18 cellular contexts compared by ENCODE assay signal in the genomic region with DNA sequence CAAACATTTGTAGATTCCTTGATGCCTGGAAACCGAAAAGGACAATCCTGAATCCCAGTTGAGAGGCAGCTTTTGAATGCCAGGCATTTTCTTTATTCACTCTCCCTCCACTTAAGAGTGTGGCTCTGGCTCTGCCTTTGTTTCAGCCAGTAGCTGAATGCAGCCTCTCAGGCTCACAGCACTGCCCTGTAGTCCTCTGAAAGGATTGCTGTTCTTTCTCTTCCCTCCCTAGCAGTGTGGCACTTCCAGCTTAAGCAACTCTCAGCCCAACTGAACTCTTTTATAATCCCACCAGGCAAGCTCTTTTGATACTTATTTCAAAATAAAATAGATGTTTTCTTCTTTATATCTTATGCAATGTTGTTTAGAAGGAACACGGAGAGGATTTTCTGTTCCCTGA.
DNase-seq lines count a peak whose midpoint lies in the region; ATAC-seq and TF ChIP-seq lines count a peak whose summit lies in the region.
"Had no signal": no experiment of that assay in that cellular context is flagged by ENCODE, and none has a peak within 500 bp of the region (broad histone marks: within the 10 kb centered on the region; RNA-seq: fewer than 3 reads in every experiment).

No MANE protein-coding gene starts in this region.

- no peaks in the 10 kb centered on the region for H3K27me3 ChIP-seq in WERI-Rb-1 (ENCODE audit: insufficient read depth, low read depth, severe bottlenecking)
- no peaks in the 10 kb centered on the region for H3K27me3 ChIP-seq in heart left ventricle
- no peaks in the 10 kb centered on the region for H3K27me3 ChIP-seq in neuron (ENCODE audit: insufficient read depth, low read length)
- H3K27me3 ChIP-seq in BE2C, result no peaks in the 10 kb centered on the region
- H3K27me3 ChIP-seq: foreskin keratinocyte, pancreas had no signal

- H2AFZ ChIP-seq in neuron (ENCODE audit: low read depth, low read length), result peak overlapping the region; percentile 12

- ATAC-seq in heart left ventricle, result peak; percentile 63 to 85 (median 77)
- ATAC-seq in GM18907 (IDR thresholded peaks at IDR 0.05; ENCODE audit: unreplicated experiment), result no peak
- no peak for ATAC-seq in HG03025 (IDR thresholded peaks at IDR 0.05; ENCODE audit: low FRiP score, unreplicated experiment)
- ATAC-seq: foreskin keratinocyte, K562, pancreas had no signal

- whole genome bisulfite sequencing in heart left ventricle, 4 donors, result 47 to 57% (median 54%) methylated on average over 2 of the region's 2 CpGs

- DNase-seq in ELF-1 (ENCODE audit: low read depth, low spot score) (peak; percentile 70), WERI-Rb-1 (peak; percentile 11), heart left ventricle (no peak), BE2C (no peak)
- DNase-seq in effector CD4-positive, alpha-beta T cell, result no peak
- DNase-seq: activated CD8-positive, alpha-beta memory T cell treated with anti-CD3 and anti-CD28 coated beads, Interleukin-2, amount 50 U/mL, for 4 hours; activated naive CD8-positive, alpha-beta T cell treated with anti-CD3 and anti-CD28 coated beads for 36 hours; foreskin keratinocyte; NCI-H1436 treated with DMSO at 0.1 percent for 48 hours; NCI-H524; pancreas; SHP77 had no signal

- H3K4me3 ChIP-seq in WERI-Rb-1 (ENCODE audit: low read depth, low read length), result no peak overlapping the region
- H3K4me3 ChIP-seq in heart left ventricle, result no peak overlapping the region
- no peak overlapping the region for H3K4me3 ChIP-seq in neuron (ENCODE audit: low read length)
- H3K4me3 ChIP-seq in BE2C (ENCODE audit: low read depth, low read length), result no peak overlapping the region
- H3K4me3 ChIP-seq: coronary artery, K562, pancreas had no signal

- H3K4me1 ChIP-seq in heart left ventricle (peaks cover 0 to 26% (median 7%) of the 10 kb centered on the region in 12 donors), neuron (ENCODE audit: insufficient read depth, low read length) (peaks cover 10% of the 10 kb centered on the region), BE2C (no peaks in the 10 kb centered on the region)
- H3K4me1 ChIP-seq: foreskin keratinocyte, pancreas had no signal

- TF ChIP-seq POLR2A in heart left ventricle (IDR thresholded peaks at IDR 0.05), result no peak

- no peaks in the 10 kb centered on the region for H3K36me3 ChIP-seq in WERI-Rb-1
- H3K36me3 ChIP-seq in heart left ventricle, result no peaks in the 10 kb centered on the region
- H3K36me3 ChIP-seq in neuron (ENCODE audit: insufficient read depth, low read length), result no peaks in the 10 kb centered on the region
- no peaks in the 10 kb centered on the region for H3K36me3 ChIP-seq in BE2C
- H3K36me3 ChIP-seq: pancreas had no signal

- H3K9me3 ChIP-seq in WERI-Rb-1 (ENCODE audit: severe bottlenecking) (no peaks in the 10 kb centered on the region), heart left ventricle (no peaks in the 10 kb centered on the region), neuron (ENCODE audit: low read length) (no peaks in the 10 kb centered on the region), BE2C (no peaks in the 10 kb centered on the region)
- H3K9me3 ChIP-seq: pancreas had no signal

- intact Hi-C loops in heart left ventricle (cut with DNase I), result loop anchor here in 7 of 10 donors (5.0 to 10.0 kb wide), 4 partner anchors 154 to 334 kb away; no protein-coding TSS in a partner anchor

- no peak overlapping the region for H3K27ac ChIP-seq in WERI-Rb-1
- peak overlapping the region in 7 of 12 donors; percentile 6 to 56 (median 24) for H3K27ac ChIP-seq in heart left ventricle
- H3K27ac ChIP-seq: coronary artery, foreskin keratinocyte, pancreas, VCaP had no signal

- no peak for TF ChIP-seq CTCF in WERI-Rb-1 (IDR thresholded peaks at IDR 0.05; ENCODE audit: low read depth, low read length)
- no peak for TF ChIP-seq CTCF in heart left ventricle (IDR thresholded peaks at IDR 0.05)
- TF ChIP-seq CTCF in BE2C (IDR thresholded peaks at IDR 0.05; ENCODE audit: low read depth, low read length), result no peak

Comparison
In these comparisons a context has a peak if more than half of its experiments do, and no peak if none do; other contexts are left out.
1. DNase-seq: peak in ELF-1 (single experiment) and WERI-Rb-1 (single experiment); none in heart left ventricle (0 of 5), BE2C (single experiment) and effector CD4-positive, alpha-beta T cell (single experiment).
2. ATAC-seq: peak in heart left ventricle (4 of 4); none in GM18907 (single experiment) and HG03025 (single experiment).